In genomic region chr16:13897806-13898205, GRCh38 we compare ENCODE assay signal across 24 cellular contexts. TPM values are rescaled to one million over a fixed set of nuclear protein-coding genes. Genes with fewer than 3 reads are reported as not detected.
DNase-seq lines count a peak whose midpoint lies in the region; ATAC-seq, FAIRE-seq and TF ChIP-seq lines count a peak whose summit lies in the region.
"Had no signal": no experiment of that assay in that cellular context is flagged by ENCODE, and none has a peak within 500 bp of the region (broad histone marks: within the 10 kb centered on the region; RNA-seq: fewer than 3 reads in every experiment).

No MANE protein-coding gene starts in this region.

- peak overlapping the region; percentile 10 for H3K27ac Mint-ChIP-seq in chondrocyte (ENCODE audit: unreplicated experiment)
- H3K27ac Mint-ChIP-seq: CD4-positive, CD25-positive, alpha-beta regulatory T cell; CD8-positive, alpha-beta memory T cell; HFFc6 had no signal

- 15 to 27% (median 16%) methylated on average over 2 of the region's 2 CpGs for WGBS in psoas muscle, 3 donors

- H3K4me3 Mint-ChIP-seq in chondrocyte (ENCODE audit: unreplicated experiment), result no peak overlapping the region
- H3K4me3 Mint-ChIP-seq: CD4-positive, CD25-positive, alpha-beta regulatory T cell; CD8-positive, alpha-beta memory T cell; HFFc6 had no signal

- H3K27me3 ChIP-seq in left ventricle myocardium inferior (ENCODE audit: low read depth) (no peaks in the 10 kb centered on the region), right atrium auricular region (no peaks in the 10 kb centered on the region), psoas muscle (ENCODE audit: insufficient read depth in 3 of 3, low read length in 2 of 3) (no peaks in the 10 kb centered on the region)
- H3K27me3 ChIP-seq: BE2C had no signal

- no peak for TF ChIP-seq CTCF in left ventricle myocardium inferior (IDR thresholded peaks at IDR 0.05; ENCODE audit: borderline replicate concordance)
- TF ChIP-seq CTCF in right atrium auricular region (IDR thresholded peaks at IDR 0.05), result no peak
- TF ChIP-seq CTCF in chondrocyte (IDR thresholded peaks at IDR 0.05), result no peak
- no peak for TF ChIP-seq CTCF in psoas muscle (IDR thresholded peaks at IDR 0.05)

- H3K4me1 Mint-ChIP-seq in chondrocyte (ENCODE audit: low read depth), result peaks cover 22% of the 10 kb centered on the region
- H3K4me1 Mint-ChIP-seq: CD4-positive, CD25-positive, alpha-beta regulatory T cell; CD8-positive, alpha-beta memory T cell had no signal

- peaks cover 16% of the 10 kb centered on the region for H3K27me3 Mint-ChIP-seq in chondrocyte (ENCODE audit: low read depth)
- H3K27me3 Mint-ChIP-seq: CD4-positive, CD25-positive, alpha-beta regulatory T cell had no signal

- H3K9me3 ChIP-seq in left ventricle myocardium inferior (replicated peaks) (peaks cover 19% of the 10 kb centered on the region), right atrium auricular region (peaks cover 0 to 12% of the 10 kb centered on the region in 2 donors), psoas muscle (no peaks in the 10 kb centered on the region)
- H3K9me3 ChIP-seq: BE2C had no signal

- intact Hi-C loops in left ventricle myocardium inferior (cut with micrococcal nuclease), result no loop called here
- intact Hi-C loops in psoas muscle (cut with DNase I), result no loop called here

- no peak for ATAC-seq in psoas muscle
- ATAC-seq in HG03521 (IDR thresholded peaks at IDR 0.05; ENCODE audit: unreplicated experiment), result no peak
- ATAC-seq: GM12878, HCT116 had no signal

- no peak overlapping the region for H3K4me3 ChIP-seq in left ventricle myocardium inferior
- no peak overlapping the region for H3K4me3 ChIP-seq in right atrium auricular region
- no peak overlapping the region for H3K4me3 ChIP-seq in psoas muscle
- H3K4me3 ChIP-seq: GM12878 had no signal

- H3K36me3 ChIP-seq in left ventricle myocardium inferior, result no peaks in the 10 kb centered on the region
- H3K36me3 ChIP-seq in right atrium auricular region, result no peaks in the 10 kb centered on the region
- no peaks in the 10 kb centered on the region for H3K36me3 ChIP-seq in psoas muscle (ENCODE audit: insufficient read depth in 1 of 2, low read depth in 1 of 2)
- H3K36me3 ChIP-seq: BE2C had no signal

- peaks cover 18% of the 10 kb centered on the region for H3K4me1 ChIP-seq in left ventricle myocardium inferior
- H3K4me1 ChIP-seq in right atrium auricular region, result no peaks in the 10 kb centered on the region
- peaks cover 13% of the 10 kb centered on the region for H3K4me1 ChIP-seq in psoas muscle
- H3K4me1 ChIP-seq: BE2C had no signal

- DNase-seq in left ventricle myocardium inferior, result no peak
- no peak for DNase-seq in right atrium auricular region (ENCODE audit: low spot score)
- DNase-seq in chondrocyte (ENCODE audit: low spot score), result no peak
- no peak for DNase-seq in psoas muscle
- DNase-seq in NK-92 (lab: John Stamatoyannopoulos, UW; ENCODE audit: unreplicated experiment), result no peak
- no peak for DNase-seq in frontal cortex (ENCODE audit: low spot score in 2 of 2)
- DNase-seq: ACHN; BE2C; C1 segment of cervical spinal cord; CD4-positive, CD25-positive, alpha-beta regulatory T cell; CD8-positive, alpha-beta memory T cell; COR-L47; DMS 273 treated with DMSO at 0.1 percent for 48 hours; DMS53; DND-41; EL; GOT3; H7; HFFc6 had no signal

- no peak for FAIRE-seq in frontal cortex (lab: Jason Lieb, UNC)
- FAIRE-seq: A204.1, GM12878, HTR-8/SVneo had no signal

- H3K9me3 Mint-ChIP-seq in chondrocyte (ENCODE audit: low read depth), result peaks cover 8% of the 10 kb centered on the region

- peaks cover 1% of the 10 kb centered on the region for H3K36me3 Mint-ChIP-seq in chondrocyte (ENCODE audit: low read depth)
- H3K36me3 Mint-ChIP-seq: CD4-positive, CD25-positive, alpha-beta regulatory T cell had no signal

- H3K27ac ChIP-seq in left ventricle myocardium inferior (replicated peaks), result peak overlapping the region; percentile 63
- H3K27ac ChIP-seq in right atrium auricular region, result peak overlapping the region in 1 of 2 donors; percentile 86
- H3K27ac ChIP-seq in psoas muscle, result peak overlapping the region; percentile 46

RNA-seq across cellular contexts. Expression of gene ERCC4, which starts 22.1 kb away (rescaled TPM):
- 8.2 TPM for total RNA-seq in left ventricle myocardium inferior
- total RNA-seq in right atrium auricular region, result 1 to 10 TPM; 7.5 to 9.4 TPM
- total RNA-seq in chondrocyte, result 16.8 to 19.5 TPM (median 18.5 TPM) in 3 replicates
- total RNA-seq in psoas muscle, result 10 to 100 TPM in 1 of 4 donors, 1 to 10 TPM in 3; 6.8 to 10.8 (median 8.8) TPM
- 1 to 10 TPM; 2.4 to 8.7 (median 2.5) TPM for polyA plus RNA-seq in psoas muscle
- 11.8 TPM for total RNA-seq in frontal cortex
